ENCODE assay signal across 8 cellular contexts in genomic region chr19:12162882-12163806, GRCh38. TPM values are rescaled to one million over a fixed set of nuclear protein-coding genes. Genes with fewer than 3 reads are reported as not detected.
DNase-seq lines count a peak whose midpoint lies in the region; ATAC-seq and TF ChIP-seq lines count a peak whose summit lies in the region.

Gene ZNF136 (plus strand): TSS chr19:12163096. CDS start chr19:12163204, 108 bp downstream.

- peaks cover 49% of the 10 kb centered on the region for H3K4me1 Mint-ChIP-seq in activated naive CD8-positive, alpha-beta T cell treated with anti-CD3 and anti-CD28 coated beads, Interleukin-2, amount 50 U/mL, for 24 hours

- peak; percentile 38 to 75 for TF ChIP-seq POLR2A in tibial nerve (IDR thresholded peaks at IDR 0.05)

- peak; percentile 34 to 93 for TF ChIP-seq EP300 in tibial nerve (IDR thresholded peaks at IDR 0.05)

- H3K27me3 Mint-ChIP-seq in activated naive CD8-positive, alpha-beta T cell treated with anti-CD3 and anti-CD28 coated beads, Interleukin-2, amount 50 U/mL, for 24 hours = no peaks in the 10 kb centered on the region

- peak within 1 kb of the TSS; percentile 82 for H3K4me2 ChIP-seq in trophoblast cell (ENCODE audit: low read length)

- peak; percentile 90 for ATAC-seq in HG02763 (IDR thresholded peaks at IDR 0.05; ENCODE audit: unreplicated experiment)
- ATAC-seq in activated naive CD8-positive, alpha-beta T cell treated with anti-CD3 and anti-CD28 coated beads, Interleukin-2, amount 50 U/mL, for 24 hours = peak; percentile 99

- peak within 1 kb of the TSS; percentile 90 for H3K9ac ChIP-seq in trophoblast cell (ENCODE audit: low read length)

- H3K4me3 ChIP-seq in GM12865 (ENCODE audit: low read depth, low read length) (peak within 1 kb of the TSS; percentile 74), cardiac muscle cell (peak within 1 kb of the TSS; percentile 84), trophoblast cell (ENCODE audit: low read depth, low read length) (peak within 1 kb of the TSS; percentile 91), tibial nerve (peak within 1 kb of the TSS; percentile 86 to 100 (median 92))

- H2BK12ac ChIP-seq in trophoblast cell (ENCODE audit: low read length) = no peak within 1 kb of the TSS

- peak within 1 kb of the TSS; percentile 71 for H3K4ac ChIP-seq in trophoblast cell (ENCODE audit: low read depth, low read length)

- H3K79me1 ChIP-seq in trophoblast cell (ENCODE audit: low read length) = peaks cover 6% of the 10 kb centered on the region

- peak within 1 kb of the TSS; percentile 100 for H3K4me3 Mint-ChIP-seq in activated naive CD8-positive, alpha-beta T cell treated with anti-CD3 and anti-CD28 coated beads, Interleukin-2, amount 50 U/mL, for 24 hours

- H4K91ac ChIP-seq in trophoblast cell (ENCODE audit: low read depth, low read length) = peak within 1 kb of the TSS; percentile 76

- H3K27ac Mint-ChIP-seq in activated naive CD8-positive, alpha-beta T cell treated with anti-CD3 and anti-CD28 coated beads, Interleukin-2, amount 50 U/mL, for 24 hours = peak within 1 kb of the TSS; percentile 99

- H4K8ac ChIP-seq in trophoblast cell (ENCODE audit: low read depth, low read length) = peak within 1 kb of the TSS; percentile 72

- peak within 1 kb of the TSS; percentile 48 for H2BK120ac ChIP-seq in trophoblast cell (ENCODE audit: insufficient read depth, low read length, poor library complexity)

- H3K18ac ChIP-seq in trophoblast cell (ENCODE audit: low read length) = peak within 1 kb of the TSS; percentile 88

- peak within 1 kb of the TSS; percentile 96 for H3K14ac ChIP-seq in trophoblast cell (ENCODE audit: low read length)

- no peaks in the 10 kb centered on the region for H3K9me3 Mint-ChIP-seq in activated naive CD8-positive, alpha-beta T cell treated with anti-CD3 and anti-CD28 coated beads, Interleukin-2, amount 50 U/mL, for 24 hours

- no CpG with 5 or more reads among the region's 57 CpGs for WGBS in trophoblast cell (ENCODE audit: extremely low coverage, insufficient coverage, insufficient read length)
- WGBS in tibial nerve, 2 donors = 1% methylated on average over 27 to 36 of the region's 57 CpGs

- H3K36me3 ChIP-seq in cardiac muscle cell = no peaks in the 10 kb centered on the region
- peaks cover 0 to 2% of the 10 kb centered on the region in 2 experiments for H3K36me3 ChIP-seq in trophoblast cell (ENCODE audit: control insufficient read depth in 1 of 2, insufficient read depth in 2 of 2, low read length in 2 of 2)
- H3K36me3 ChIP-seq in tibial nerve = peaks cover 0 to 2% (median 0%) of the 10 kb centered on the region in 3 donors

- H3K36me3 Mint-ChIP-seq in activated naive CD8-positive, alpha-beta T cell treated with anti-CD3 and anti-CD28 coated beads, Interleukin-2, amount 50 U/mL, for 24 hours (ENCODE audit: low read depth) = peaks cover 18% of the 10 kb centered on the region

- H3K23ac ChIP-seq in trophoblast cell (ENCODE audit: low read length) = no peak within 1 kb of the TSS

- peak within 1 kb of the TSS; percentile 39 for H4K12ac ChIP-seq in trophoblast cell (ENCODE audit: low read depth, low read length)

- H3K4me1 ChIP-seq in cardiac muscle cell (ENCODE audit: low read depth) (peaks cover 4% of the 10 kb centered on the region), trophoblast cell (ENCODE audit: control insufficient read depth in 1 of 2, insufficient read depth in 2 of 2, low read length in 2 of 2) (peaks cover 5 to 8% of the 10 kb centered on the region in 2 experiments), tibial nerve (peaks cover 0 to 45% (median 11%) of the 10 kb centered on the region in 4 donors)

- H3K9me3 ChIP-seq in cardiac muscle cell (ENCODE audit: low read depth) = no peaks in the 10 kb centered on the region
- no peaks in the 10 kb centered on the region for H3K9me3 ChIP-seq in trophoblast cell (ENCODE audit: insufficient read depth, low read depth, low read length)
- no peaks in the 10 kb centered on the region for H3K9me3 ChIP-seq in tibial nerve

- peak; percentile 97 for DNase-seq in GM12865 (ENCODE audit: low read depth)
- peak; percentile 90 to 98 (median 97) for DNase-seq in NCI-H1417 (lab: John Stamatoyannopoulos, UW)
- peak; percentile 94 for DNase-seq in SW480 (ENCODE audit: low spot score)
- peak; percentile 90 for DNase-seq in activated naive CD8-positive, alpha-beta T cell treated with anti-CD3 and anti-CD28 coated beads, Interleukin-2, amount 50 U/mL, for 24 hours
- peak; percentile 95 to 96 for DNase-seq in cardiac muscle cell (ENCODE audit: low read depth in 1 of 2, low spot score in 1 of 2)
- peak; percentile 99 to 100 for DNase-seq in trophoblast cell
- DNase-seq in tibial nerve (ENCODE audit: low spot score in 2 of 2) = peak; percentile 87

- peak within 1 kb of the TSS; percentile 76 for H2BK5ac ChIP-seq in trophoblast cell (ENCODE audit: low read depth, low read length, poor library complexity)

- H2AK5ac ChIP-seq in trophoblast cell (ENCODE audit: low read length) = no peak within 1 kb of the TSS

- no peak for TF ChIP-seq CTCF in GM12865 (IDR thresholded peaks at IDR 0.05; ENCODE audit: insufficient read depth, low read depth, low read length, missing control alignments)
- TF ChIP-seq CTCF in cardiac muscle cell (IDR thresholded peaks at IDR 0.05; ENCODE audit: low read depth, low read length) = no peak
- TF ChIP-seq CTCF in tibial nerve (IDR thresholded peaks at IDR 0.05) = no peak

- H2AFZ ChIP-seq in trophoblast cell (ENCODE audit: insufficient read depth, low read length, poor library complexity) = peak within 1 kb of the TSS; percentile 47

- H3K79me2 ChIP-seq in trophoblast cell (ENCODE audit: control insufficient read depth, insufficient read depth, low read length, poor library complexity) = peaks cover 9% of the 10 kb centered on the region

- H3K27ac ChIP-seq in cardiac muscle cell (peak within 1 kb of the TSS; percentile 98), trophoblast cell (ENCODE audit: low read depth, low read length) (peak within 1 kb of the TSS; percentile 81), tibial nerve (peak within 1 kb of the TSS; percentile 87 to 98 (median 96))

- no peaks in the 10 kb centered on the region for H3K27me3 ChIP-seq in cardiac muscle cell
- H3K27me3 ChIP-seq in trophoblast cell (ENCODE audit: insufficient read depth, low read length) = no peaks in the 10 kb centered on the region
- H3K27me3 ChIP-seq in tibial nerve = no peaks in the 10 kb centered on the region

RNA-seq across cellular contexts. Expression of gene ZNF136, which starts in this region (rescaled TPM):
- total RNA-seq in cardiac muscle cell (5.2 and 22.5 TPM in 2 replicates), tibial nerve (10 to 100 TPM in 3 of 4 donors, 1 to 10 TPM in 1; 5.1 to 25.8 (median 13.4) TPM)
- polyA plus RNA-seq in cardiac muscle cell = 3.9 and 7.9 TPM in 2 replicates
- 3.6 and 4.0 TPM in 2 replicates for polyA plus RNA-seq in trophoblast cell (2013)

Comparison
In these comparisons a context has a peak if more than half of its experiments do, and no peak if none do; other contexts are left out.
1. Peak in every context shown above with its lines: DNase-seq, ATAC-seq, H3K4me3 ChIP-seq and H3K27ac ChIP-seq.